20 cellular contexts compared by ENCODE assay signal in genomic region chr19:56577719-56578602, GRCh38.
A peak's percentile ranks its signal among the peaks of the same experiment; 100 is the strongest.
DNase-seq lines count a peak whose midpoint lies in the region; ATAC-seq and TF ChIP-seq lines count a peak whose summit lies in the region.
"Had no signal": no experiment of that assay in that cellular context is flagged by ENCODE, and none has a peak within 500 bp of the region (broad histone marks: within the 10 kb centered on the region; RNA-seq: fewer than 3 reads in every experiment).

No MANE protein-coding gene starts in this region.

- H2AFZ ChIP-seq in MM.1S (ENCODE audit: low read length): no peak overlapping the region
- H2AFZ ChIP-seq: GM23248 had no signal

- no peak overlapping the region for H3K9ac ChIP-seq in adipocyte (ENCODE audit: low read length)
- no peak overlapping the region for H3K9ac ChIP-seq in iPS-20b (ENCODE audit: low read depth, low read length)
- no peak overlapping the region for H3K9ac ChIP-seq in subcutaneous abdominal adipose tissue (ENCODE audit: low read length in 5 of 5)
- no peak overlapping the region for H3K9ac ChIP-seq in MM.1S (ENCODE audit: low read length)
- H3K9ac ChIP-seq: GM23248 had no signal

- no peaks in the 10 kb centered on the region for H3K27me3 Mint-ChIP-seq in stimulated activated naive B cell treated with anti-CD40 and anti-IgM and Interleukin-4, amounts not matched to agents 10 μg/mL and 1 μg/mL and 100 μg/mL, for 72 hours

- peak; percentile 31 for DNase-seq in DMS53 (lab: John Stamatoyannopoulos, UW)
- DNase-seq in DMS53 treated with DMSO at 0.1 percent for 48 hours (lab: John Stamatoyannopoulos, UW; ENCODE audit: unreplicated experiment): no peak
- DNase-seq in adipocyte (ENCODE audit: low read depth): no peak
- no peak for DNase-seq in stimulated activated naive B cell treated with anti-CD40 and anti-IgM and Interleukin-4, amounts not matched to agents 10 μg/mL and 1 μg/mL and 100 μg/mL, for 72 hours
- DNase-seq in MM.1S: no peak
- DNase-seq: 8988T, GM23248, Karpas-422, MG63, NCI-H1105 treated with DMSO at 0.1 percent for 48 hours, NCI-H187 treated with DMSO at 0.1 percent for 48 hours, NCI-H2171, NCI-H446, NCI-H69, OCI-M1, SHP77 treated with DMSO at 0.1 percent for 48 hours had no signal

- TF ChIP-seq CTCF in MM.1S (IDR thresholded peaks at IDR 0.05; ENCODE audit: low read length): no peak

- H3K27ac ChIP-seq in iPS-20b (ENCODE audit: low read length) (no peak overlapping the region), subcutaneous abdominal adipose tissue (ENCODE audit: low read depth, low read length) (no peak overlapping the region), MM.1S (ENCODE audit: low read length) (no peak overlapping the region)
- H3K27ac ChIP-seq: GM23248 had no signal

- peaks cover 34 to 38% of the 10 kb centered on the region in 2 donors for H3K9me3 Mint-ChIP-seq in stimulated activated naive B cell treated with anti-CD40 and anti-IgM and Interleukin-4, amounts not matched to agents 10 μg/mL and 1 μg/mL and 100 μg/mL, for 72 hours

- no peaks in the 10 kb centered on the region for H3F3A ChIP-seq in MM.1S (ENCODE audit: insufficient read depth, low read length)

- H3K4me1 ChIP-seq in adipocyte (ENCODE audit: control insufficient read depth, insufficient read depth, low read length) (no peaks in the 10 kb centered on the region), iPS-20b (ENCODE audit: insufficient read depth, low read length) (no peaks in the 10 kb centered on the region), subcutaneous abdominal adipose tissue (ENCODE audit: control insufficient read depth in 5 of 5, insufficient read depth in 5 of 5, low read length in 5 of 5) (no peaks in the 10 kb centered on the region), MM.1S (ENCODE audit: low read length) (no peaks in the 10 kb centered on the region)

- H3K9me3 ChIP-seq in adipocyte (ENCODE audit: control insufficient read depth, low read length) (peaks cover 100% of the 10 kb centered on the region), iPS-20b (ENCODE audit: insufficient read depth, low read depth, low read length) (peaks cover 98% of the 10 kb centered on the region), subcutaneous abdominal adipose tissue (ENCODE audit: control insufficient read depth in 5 of 5, low read length in 5 of 5) (peaks cover 91 to 100% (median 96%) of the 10 kb centered on the region in 5 donors), MM.1S (replicated peaks; ENCODE audit: insufficient read depth, low read length) (no peaks in the 10 kb centered on the region; the same call in 1 of the 2 replicates)

- H3K4me3 ChIP-seq in adipocyte (ENCODE audit: low read length) (peak overlapping the region; percentile 73), iPS-20b (ENCODE audit: low read length) (peak overlapping the region; percentile 17; the same call in 1 of the 2 replicates), subcutaneous abdominal adipose tissue (ENCODE audit: low read depth in 1 of 5, low read length in 5 of 5) (peak overlapping the region; percentile 3 to 55 (median 37)), MM.1S (ENCODE audit: low read length) (no peak overlapping the region)
- H3K4me3 ChIP-seq: GM23248, MG63 had no signal

- no peaks in the 10 kb centered on the region for H3K4me1 Mint-ChIP-seq in stimulated activated naive B cell treated with anti-CD40 and anti-IgM and Interleukin-4, amounts not matched to agents 10 μg/mL and 1 μg/mL and 100 μg/mL, for 72 hours

- ATAC-seq in stimulated activated naive B cell treated with anti-CD40 and anti-IgM and Interleukin-4, amounts not matched to agents 10 μg/mL and 1 μg/mL and 100 μg/mL, for 72 hours (replicated peaks): no peak
- ATAC-seq in HG03442 (IDR thresholded peaks at IDR 0.05; ENCODE audit: unreplicated experiment): no peak
- ATAC-seq: SK-N-SH treated with all-trans-retinoic acid at 6 μM for 48 hours had no signal

- H3K36me3 ChIP-seq in adipocyte (ENCODE audit: control insufficient read depth, insufficient read depth, low read length, severe bottlenecking) (peaks cover 74% of the 10 kb centered on the region), iPS-20b (ENCODE audit: insufficient read depth, low read depth, low read length) (peaks cover 54% of the 10 kb centered on the region), subcutaneous abdominal adipose tissue (ENCODE audit: control insufficient read depth in 5 of 5, insufficient read depth in 5 of 5, low read length in 5 of 5) (peaks cover 22 to 48% (median 38%) of the 10 kb centered on the region in 5 donors), MM.1S (replicated peaks; ENCODE audit: insufficient read depth, low read length) (no peaks in the 10 kb centered on the region)
- H3K36me3 ChIP-seq: MG63 had no signal

- H3K27me3 ChIP-seq in adipocyte (replicated peaks; ENCODE audit: control insufficient read depth, insufficient read depth, low read length) (no peaks in the 10 kb centered on the region), iPS-20b (ENCODE audit: insufficient read depth, low read length) (no peaks in the 10 kb centered on the region), subcutaneous abdominal adipose tissue (ENCODE audit: control insufficient read depth in 5 of 5, insufficient read depth in 4 of 5, low read length in 5 of 5) (no peaks in the 10 kb centered on the region), MM.1S (replicated peaks; ENCODE audit: insufficient read depth, low read length) (peaks cover 3% of the 10 kb centered on the region; the same call in 1 of the 2 replicates)
- H3K27me3 ChIP-seq: MG63 had no signal

- H3K4me3 Mint-ChIP-seq in stimulated activated naive B cell treated with anti-CD40 and anti-IgM and Interleukin-4, amounts not matched to agents 10 μg/mL and 1 μg/mL and 100 μg/mL, for 72 hours: no peak overlapping the region

- H3K9me2 ChIP-seq in MM.1S (replicated peaks; ENCODE audit: insufficient read depth, low read length): no peaks in the 10 kb centered on the region

- H3K27ac Mint-ChIP-seq in stimulated activated naive B cell treated with anti-CD40 and anti-IgM and Interleukin-4, amounts not matched to agents 10 μg/mL and 1 μg/mL and 100 μg/mL, for 72 hours: no peak overlapping the region

- H3K4me2 ChIP-seq in MM.1S (ENCODE audit: low read depth, low read length): no peak overlapping the region

- H4K20me1 ChIP-seq in MM.1S (ENCODE audit: insufficient read depth, low read length): no peaks in the 10 kb centered on the region

- peaks cover 57 to 78% of the 10 kb centered on the region in 2 donors for H3K36me3 Mint-ChIP-seq in stimulated activated naive B cell treated with anti-CD40 and anti-IgM and Interleukin-4, amounts not matched to agents 10 μg/mL and 1 μg/mL and 100 μg/mL, for 72 hours

- no peaks in the 10 kb centered on the region for H3K79me2 ChIP-seq in MM.1S (ENCODE audit: low read length)
